ENCODE assay signal across 3 cellular contexts in the genomic region with DNA sequence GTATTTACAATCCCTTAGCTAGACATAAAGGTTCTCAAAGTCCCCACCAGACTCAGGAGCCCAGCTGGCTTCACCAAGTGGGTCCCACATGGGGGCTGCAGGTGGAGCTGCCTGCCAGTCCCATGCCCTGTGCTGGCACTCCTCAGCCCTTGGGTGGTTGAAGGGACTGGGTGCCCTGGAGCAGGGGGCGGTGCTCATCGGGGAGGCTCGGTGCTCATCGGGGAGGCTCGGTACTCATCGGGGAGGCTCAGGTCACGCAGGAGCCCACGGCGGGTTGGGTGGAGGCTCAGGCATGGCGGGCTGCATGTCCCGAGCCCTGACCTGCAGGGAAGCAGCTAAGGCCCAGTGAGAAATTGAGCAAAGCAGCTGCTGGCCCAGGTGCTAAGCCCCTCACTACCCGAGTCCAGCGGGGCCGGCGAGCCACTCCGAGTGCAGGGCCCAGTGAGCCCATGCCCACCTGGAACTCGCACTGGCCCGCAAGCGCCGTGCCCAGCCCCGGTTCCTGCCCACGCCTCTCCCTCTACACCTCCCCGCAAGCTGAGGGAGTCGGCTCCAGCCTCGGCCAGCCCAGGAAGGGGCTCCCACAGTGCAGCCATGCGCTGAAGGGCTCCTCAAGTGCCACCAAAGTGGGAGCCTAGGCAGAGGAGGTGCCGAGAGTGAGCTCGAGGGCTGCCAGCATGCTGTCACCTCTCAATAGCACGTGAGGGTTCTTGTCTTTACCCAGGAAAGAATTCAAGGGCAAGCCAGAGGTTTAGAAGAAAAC. TPM values are rescaled to one million over a fixed set of nuclear protein-coding genes. Genes with fewer than 3 reads are reported as not detected.
"Had no signal": no experiment of that assay in that cellular context is flagged by ENCODE, and none has a peak within 500 bp of the region (broad histone marks: within the 10 kb centered on the region; RNA-seq: fewer than 3 reads in every experiment).

No MANE protein-coding gene starts in this region.

RNA-seq across cellular contexts. Expression of gene FAM90A1, which starts 24.8 kb away (rescaled TPM):
- total RNA-seq: LHCN-M2, MCF 10A, NCI-H460 had no signal
